In the genomic region with DNA sequence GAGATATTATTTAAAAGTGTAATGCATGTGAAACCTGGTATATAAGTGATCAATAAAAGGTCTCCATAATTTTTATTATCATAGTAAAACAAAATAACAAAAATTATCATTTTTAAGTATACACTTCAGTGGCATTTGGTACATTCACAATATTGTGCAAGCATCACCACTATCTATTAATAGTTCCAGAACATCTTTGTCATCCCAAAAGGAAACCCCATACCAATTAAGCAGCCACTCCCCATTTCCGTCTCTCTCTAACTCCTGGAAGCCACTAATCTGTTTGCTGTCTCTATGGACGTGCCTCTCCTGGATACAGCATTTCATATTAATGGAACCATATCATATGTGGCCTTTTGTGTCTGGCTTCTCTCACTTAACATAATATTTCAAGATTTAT, we compare ENCODE assay signal across 15 cellular contexts. TPM values are rescaled to one million over a fixed set of nuclear protein-coding genes. Genes with fewer than 3 reads are reported as not detected.
DNase-seq lines count a peak whose midpoint lies in the region; ATAC-seq and TF ChIP-seq lines count a peak whose summit lies in the region.
"Had no signal": no experiment of that assay in that cellular context is flagged by ENCODE, and none has a peak within 500 bp of the region (broad histone marks: within the 10 kb centered on the region; RNA-seq: fewer than 3 reads in every experiment).

No MANE protein-coding gene starts in this region.

- ATAC-seq in GM19463 (IDR thresholded peaks at IDR 0.05; ENCODE audit: unreplicated experiment) (no peak), GM18498 (IDR thresholded peaks at IDR 0.05; ENCODE audit: unreplicated experiment) (no peak), GM18868 (IDR thresholded peaks at IDR 0.05; ENCODE audit: unreplicated experiment) (no peak)
- ATAC-seq: mucosa of descending colon had no signal

- H3K4me3 ChIP-seq in esophagus muscularis mucosa, result no peak overlapping the region
- H3K4me3 ChIP-seq in osteoblast (ENCODE audit: insufficient read depth, low read length), result no peak overlapping the region
- H3K4me3 ChIP-seq: mucosa of descending colon had no signal

- peak overlapping the region; percentile 28 for H3K4me2 ChIP-seq in osteoblast (ENCODE audit: insufficient read depth, low read length)

- peaks cover 3 to 29% (median 16%) of the 10 kb centered on the region in 4 donors for H3K36me3 ChIP-seq in esophagus muscularis mucosa
- H3K36me3 ChIP-seq in osteoblast (ENCODE audit: insufficient read depth, low read length), result no peaks in the 10 kb centered on the region

- no peak for TF ChIP-seq POLR2A in esophagus muscularis mucosa (IDR thresholded peaks at IDR 0.05; ENCODE audit: low read depth)

- no peak overlapping the region for H2AFZ ChIP-seq in osteoblast (ENCODE audit: low read length)

- TF ChIP-seq CTCF in esophagus muscularis mucosa (IDR thresholded peaks at IDR 0.05) (no peak), osteoblast (IDR thresholded peaks at IDR 0.05; ENCODE audit: extremely low read depth, low read depth, low read length) (no peak)

- TF ChIP-seq EP300 in esophagus muscularis mucosa (IDR thresholded peaks at IDR 0.05), result no peak

- intact Hi-C loops in esophagus muscularis mucosa (cut with DNase I), result no loop called here

- no peaks in the 10 kb centered on the region for H4K20me1 ChIP-seq in osteoblast (ENCODE audit: insufficient read depth, low read length)

- peak overlapping the region in 3 of 4 donors; percentile 42 to 65 (median 65) for H3K27ac ChIP-seq in esophagus muscularis mucosa (replicated peaks in 1 of 4)
- no peak overlapping the region for H3K27ac ChIP-seq in osteoblast (ENCODE audit: low read depth, low read length)
- H3K27ac ChIP-seq: C4-2B, HL-60 had no signal

- H3K9me3 ChIP-seq in esophagus muscularis mucosa, result no peaks in the 10 kb centered on the region
- H3K9me3 ChIP-seq in osteoblast (ENCODE audit: low read depth, low read length), result no peaks in the 10 kb centered on the region
- H3K9me3 ChIP-seq: mucosa of descending colon had no signal

- no peaks in the 10 kb centered on the region for H3K27me3 ChIP-seq in esophagus muscularis mucosa
- H3K27me3 ChIP-seq in osteoblast (ENCODE audit: insufficient read depth, low read length), result no peaks in the 10 kb centered on the region

- DNase-seq in ELR (ENCODE audit: low read depth), result peak; percentile 18
- peak; percentile 85 to 94 for DNase-seq in NOMO-1 (lab: John Stamatoyannopoulos, UW; ENCODE audit: unreplicated experiment in 2 of 2)
- DNase-seq in esophagus muscularis mucosa (ENCODE audit: extremely low spot score), result peak; percentile 66
- peak; percentile 65 for DNase-seq in osteoblast (ENCODE audit: insufficient read length, low spot score, missing footprints)
- no peak for DNase-seq in NCI-H187 (lab: John Stamatoyannopoulos, UW)
- DNase-seq: activated B cell treated with CpG ODN at 0.5 μM for 24 hours, anterior cingulate cortex, mucosa of descending colon, NCI-H1105, NCI-H526 treated with DMSO at 0.1 percent for 48 hours had no signal

- H3K79me2 ChIP-seq in osteoblast (ENCODE audit: insufficient read depth, low read length), result no peaks in the 10 kb centered on the region

- 18% methylated on average over 2 of the region's 2 CpGs for WGBS in esophagus muscularis mucosa

- H3K4me1 ChIP-seq in esophagus muscularis mucosa (peaks cover 24 to 50% (median 45%) of the 10 kb centered on the region in 4 donors), osteoblast (ENCODE audit: insufficient read depth, low read length) (peaks cover 12% of the 10 kb centered on the region)

RNA-seq across cellular contexts. Expression of a gene that starts 7.6 kb away (rescaled TPM):
- total RNA-seq in esophagus muscularis mucosa (10 to 100 TPM; 39.0 to 98.9 (median 60.3) TPM), osteoblast (27.1 and 29.7 TPM in 2 replicates)

RNA-seq across cellular contexts. Expression of a gene that starts 13.4 kb away (rescaled TPM):
- total RNA-seq in esophagus muscularis mucosa, result 1 to 10 TPM; 1.8 to 2.8 (median 2.0) TPM
- 0.36 and 0.88 TPM in 2 replicates for total RNA-seq in osteoblast

Comparison
In these comparisons a context has a peak if more than half of its experiments do, and no peak if none do; other contexts are left out.
1. DNase-seq: peak in ELR (single experiment), NOMO-1 (2 of 2), esophagus muscularis mucosa (single experiment) and osteoblast (single experiment); none in NCI-H187 (0 of 2).